Comparison of ENCODE assay signal across 14 cellular contexts in genomic region chr9:20228096-20228495, GRCh38.
A peak's percentile ranks its signal among the peaks of the same experiment; 100 is the strongest.
DNase-seq lines count a peak whose midpoint lies in the region; ATAC-seq and TF ChIP-seq lines count a peak whose summit lies in the region.
"Had no signal": no experiment of that assay in that cellular context is flagged by ENCODE, and none has a peak within 500 bp of the region (broad histone marks: within the 10 kb centered on the region; RNA-seq: fewer than 3 reads in every experiment).

No MANE protein-coding gene starts in this region.

- H3K36me3 ChIP-seq in liver (ENCODE audit: control insufficient read depth in 4 of 4, insufficient read depth in 3 of 4, low read depth in 1 of 4, low read length in 3 of 4) (no peaks in the 10 kb centered on the region), right lobe of liver (no peaks in the 10 kb centered on the region), testis (ENCODE audit: low read depth, missing control alignments) (no peaks in the 10 kb centered on the region)
- H3K36me3 ChIP-seq: BLaER1 treated with 17β-estradiol and CSF1 and Interleukin-3, amounts not matched to agents 10 nM and 100 nM had no signal

- CTCF ChIA-PET in activated CD8-positive, alpha-beta T cell treated with anti-CD3 and anti-CD28 coated beads, Interleukin-2, amount 10 ng/mL, durations not matched to agents 7 days and 5 days (lab: Charles Lee) = no interaction called here
- CTCF ChIA-PET in activated CD8-positive, alpha-beta T cell treated with anti-CD3 and anti-CD28 coated beads for 36 hours (lab: Charles Lee) = interaction anchor here (1.0 to 1.6 kb wide), 2 partner anchors 120 to 281 kb away, joined by 3 read pairs; no protein-coding TSS in a partner anchor
- CTCF ChIA-PET in T-cell (lab: Charles Lee) = interaction anchor here in 1 of 2 donors (0.6 kb wide), 1 partner anchor 711 kb away, joined by 3 read pairs; no protein-coding TSS in a partner anchor

- peaks cover 19% of the 10 kb centered on the region for H3K9me3 Mint-ChIP-seq in activated CD8-positive, alpha-beta T cell treated with anti-CD3 and anti-CD28 coated beads, Interleukin-2, amount 10 ng/mL, durations not matched to agents 7 days and 5 days (ENCODE audit: insufficient read depth)
- peaks cover 5% of the 10 kb centered on the region for H3K9me3 Mint-ChIP-seq in activated CD8-positive, alpha-beta T cell treated with anti-CD3 and anti-CD28 coated beads for 36 hours
- H3K9me3 Mint-ChIP-seq in T-cell = peaks cover 0 to 11% (median 5%) of the 10 kb centered on the region in 3 donors

- H3K4me1 Mint-ChIP-seq in activated CD8-positive, alpha-beta T cell treated with anti-CD3 and anti-CD28 coated beads, Interleukin-2, amount 10 ng/mL, durations not matched to agents 7 days and 5 days (ENCODE audit: low read depth) = peaks cover 63% of the 10 kb centered on the region
- peaks cover 31% of the 10 kb centered on the region for H3K4me1 Mint-ChIP-seq in activated CD8-positive, alpha-beta T cell treated with anti-CD3 and anti-CD28 coated beads for 36 hours (ENCODE audit: low read depth)
- peaks cover 22 to 54% (median 36%) of the 10 kb centered on the region in 3 donors for H3K4me1 Mint-ChIP-seq in T-cell
- H3K4me1 Mint-ChIP-seq: H9 had no signal

- no peak overlapping the region for H3K9ac ChIP-seq in liver (ENCODE audit: low read depth in 1 of 2, low read length in 2 of 2)
- H3K9ac ChIP-seq: BLaER1 treated with 17β-estradiol and CSF1 and Interleukin-3, amounts not matched to agents 10 nM and 100 nM had no signal

- no peak for ATAC-seq in activated CD8-positive, alpha-beta T cell treated with anti-CD3 and anti-CD28 coated beads, Interleukin-2, amount 10 ng/mL, durations not matched to agents 7 days and 5 days
- no peak for ATAC-seq in activated CD8-positive, alpha-beta T cell treated with anti-CD3 and anti-CD28 coated beads for 36 hours
- no peak for ATAC-seq in right lobe of liver
- ATAC-seq in T-cell (replicated peaks in 1 of 4) = no peak
- ATAC-seq: HepG2 had no signal

- TF ChIP-seq RAD21 in liver (IDR thresholded peaks at IDR 0.05) = no peak

- no peaks in the 10 kb centered on the region for H3K27me3 Mint-ChIP-seq in activated CD8-positive, alpha-beta T cell treated with anti-CD3 and anti-CD28 coated beads, Interleukin-2, amount 10 ng/mL, durations not matched to agents 7 days and 5 days (ENCODE audit: low read depth)
- no peaks in the 10 kb centered on the region for H3K27me3 Mint-ChIP-seq in activated CD8-positive, alpha-beta T cell treated with anti-CD3 and anti-CD28 coated beads for 36 hours
- no peaks in the 10 kb centered on the region for H3K27me3 Mint-ChIP-seq in T-cell
- H3K27me3 Mint-ChIP-seq: B cell had no signal

- POLR2A ChIA-PET in activated CD8-positive, alpha-beta T cell treated with anti-CD3 and anti-CD28 coated beads, Interleukin-2, amount 10 ng/mL, durations not matched to agents 7 days and 5 days (lab: Charles Lee) = interaction anchor here (1.2 kb wide), 1 partner anchor 18 kb away, joined by 5 read pairs; no protein-coding TSS in a partner anchor
- POLR2A ChIA-PET in activated CD8-positive, alpha-beta T cell treated with anti-CD3 and anti-CD28 coated beads for 36 hours (lab: Charles Lee) = no interaction called here
- POLR2A ChIA-PET in T-cell (lab: Charles Lee) = no interaction called here

- TF ChIP-seq POLR2A in right lobe of liver (IDR thresholded peaks at IDR 0.05) (no peak), testis (IDR thresholded peaks at IDR 0.05) (no peak)

- no peak overlapping the region for H3K4me3 Mint-ChIP-seq in activated CD8-positive, alpha-beta T cell treated with anti-CD3 and anti-CD28 coated beads, Interleukin-2, amount 10 ng/mL, durations not matched to agents 7 days and 5 days
- H3K4me3 Mint-ChIP-seq in activated CD8-positive, alpha-beta T cell treated with anti-CD3 and anti-CD28 coated beads for 36 hours = no peak overlapping the region
- peak overlapping the region in 1 of 3 donors; percentile 39 for H3K4me3 Mint-ChIP-seq in T-cell
- H3K4me3 Mint-ChIP-seq: B cell; CD8-positive, alpha-beta memory T cell; H9 had no signal

- H3K36me3 Mint-ChIP-seq in activated CD8-positive, alpha-beta T cell treated with anti-CD3 and anti-CD28 coated beads, Interleukin-2, amount 10 ng/mL, durations not matched to agents 7 days and 5 days (ENCODE audit: low read depth) = peaks cover 52% of the 10 kb centered on the region
- peaks cover 1% of the 10 kb centered on the region for H3K36me3 Mint-ChIP-seq in activated CD8-positive, alpha-beta T cell treated with anti-CD3 and anti-CD28 coated beads for 36 hours (ENCODE audit: low read depth)
- no peaks in the 10 kb centered on the region for H3K36me3 Mint-ChIP-seq in T-cell

- H3K9me3 ChIP-seq in liver (ENCODE audit: control insufficient read depth in 4 of 4, low read length in 3 of 4) = no peaks in the 10 kb centered on the region
- H3K9me3 ChIP-seq in right lobe of liver = no peaks in the 10 kb centered on the region
- H3K9me3 ChIP-seq in testis = no peaks in the 10 kb centered on the region
- H3K9me3 ChIP-seq: BLaER1 treated with 17β-estradiol and CSF1 and Interleukin-3, amounts not matched to agents 10 nM and 100 nM had no signal

- H3K27me3 ChIP-seq in liver (ENCODE audit: control insufficient read depth in 4 of 4, insufficient read depth in 4 of 4, low read length in 3 of 4) (no peaks in the 10 kb centered on the region), right lobe of liver (no peaks in the 10 kb centered on the region), testis (no peaks in the 10 kb centered on the region)
- H3K27me3 ChIP-seq: BLaER1 treated with 17β-estradiol and CSF1 and Interleukin-3, amounts not matched to agents 10 nM and 100 nM had no signal

- H3K4me3 ChIP-seq in liver (ENCODE audit: low read depth in 1 of 3, low read length in 3 of 3) (no peak overlapping the region), right lobe of liver (no peak overlapping the region), testis (no peak overlapping the region)
- H3K4me3 ChIP-seq: BLaER1 treated with 17β-estradiol and CSF1 and Interleukin-3, amounts not matched to agents 10 nM and 100 nM had no signal

- no peak for TF ChIP-seq CTCF in activated CD8-positive, alpha-beta T cell treated with anti-CD3 and anti-CD28 coated beads for 36 hours (IDR thresholded peaks at IDR 0.05)
- TF ChIP-seq CTCF in liver (IDR thresholded peaks at IDR 0.05; ENCODE audit: low read depth, low read length, missing input control) = no peak
- no peak for TF ChIP-seq CTCF in right lobe of liver (IDR thresholded peaks at IDR 0.05)
- TF ChIP-seq CTCF in testis (IDR thresholded peaks at IDR 0.05) = no peak

- WGBS in liver = 80% methylated on average over 2 of the region's 2 CpGs
- 74% methylated on average over 2 of the region's 2 CpGs for WGBS in right lobe of liver (ENCODE audit: insufficient coverage, low coverage, low lambda C conversion rate, missing lambda C conversion rate)
- WGBS in testis, 2 donors = 49 to 69% methylated on average over 2 of the region's 2 CpGs

- H3K4me1 ChIP-seq in liver (ENCODE audit: control insufficient read depth in 4 of 4, insufficient read depth in 4 of 4, low read length in 3 of 4) (no peaks in the 10 kb centered on the region), right lobe of liver (no peaks in the 10 kb centered on the region), testis (peaks cover 7% of the 10 kb centered on the region)

- H3K27ac ChIP-seq in liver (ENCODE audit: low read depth in 1 of 2, low read length in 2 of 2) (no peak overlapping the region), right lobe of liver (no peak overlapping the region), testis (no peak overlapping the region)
- H3K27ac ChIP-seq: BLaER1 treated with 17β-estradiol and CSF1 and Interleukin-3, amounts not matched to agents 10 nM and 100 nM had no signal

- intact Hi-C loops in activated CD8-positive, alpha-beta T cell treated with anti-CD3 and anti-CD28 coated beads for 36 hours (cut with micrococcal nuclease) = no loop called here
- intact Hi-C loops in right lobe of liver (cut with DNase I) = no loop called here
- intact Hi-C loops in testis (cut with DNase I; ENCODE audit: low total_unique reads) = no loop called here

- H3K27ac Mint-ChIP-seq in activated CD8-positive, alpha-beta T cell treated with anti-CD3 and anti-CD28 coated beads, Interleukin-2, amount 10 ng/mL, durations not matched to agents 7 days and 5 days = peak overlapping the region; percentile 65
- no peak overlapping the region for H3K27ac Mint-ChIP-seq in activated CD8-positive, alpha-beta T cell treated with anti-CD3 and anti-CD28 coated beads for 36 hours
- peak overlapping the region in 1 of 2 donors; percentile 29 for H3K27ac Mint-ChIP-seq in T-cell
- H3K27ac Mint-ChIP-seq: B cell, H9 had no signal

- DNase-seq in activated CD8-positive, alpha-beta T cell treated with anti-CD3 and anti-CD28 coated beads, Interleukin-2, amount 10 ng/mL, durations not matched to agents 7 days and 5 days = no peak
- DNase-seq in activated CD8-positive, alpha-beta T cell treated with anti-CD3 and anti-CD28 coated beads for 36 hours = no peak
- DNase-seq in right lobe of liver = no peak
- DNase-seq in testis = peak; percentile 25
- DNase-seq in T-cell = no peak
- DNase-seq: CD8-positive, alpha-beta memory T cell; COR-L47; DMS 273 treated with DMSO at 0.1 percent for 48 hours; DMS53; H9 had no signal

TF ChIP-seq in liver, 16 proteins besides CTCF, POLR2A, EP300 and RAD21 (continues in another document):
- TF ChIP-seq YY1 (IDR thresholded peaks at IDR 0.05) (no peak), ATF3 (IDR thresholded peaks at IDR 0.05) (no peak), NR2F2 (IDR thresholded peaks at IDR 0.05) (peak; percentile 84), HNF4A (conservative IDR thresholded peaks at IDR 0.05) (no peak), JUND (IDR thresholded peaks at IDR 0.05) (no peak), RXRA (IDR thresholded peaks at IDR 0.05) (peak in 1 of 2 donors; percentile 32), GABPA (IDR thresholded peaks at IDR 0.05 in 1 of 2, conservative IDR thresholded peaks at IDR 0.05 in 1 of 2) (no peak)
- TF ChIP-seq, protein P1, sequence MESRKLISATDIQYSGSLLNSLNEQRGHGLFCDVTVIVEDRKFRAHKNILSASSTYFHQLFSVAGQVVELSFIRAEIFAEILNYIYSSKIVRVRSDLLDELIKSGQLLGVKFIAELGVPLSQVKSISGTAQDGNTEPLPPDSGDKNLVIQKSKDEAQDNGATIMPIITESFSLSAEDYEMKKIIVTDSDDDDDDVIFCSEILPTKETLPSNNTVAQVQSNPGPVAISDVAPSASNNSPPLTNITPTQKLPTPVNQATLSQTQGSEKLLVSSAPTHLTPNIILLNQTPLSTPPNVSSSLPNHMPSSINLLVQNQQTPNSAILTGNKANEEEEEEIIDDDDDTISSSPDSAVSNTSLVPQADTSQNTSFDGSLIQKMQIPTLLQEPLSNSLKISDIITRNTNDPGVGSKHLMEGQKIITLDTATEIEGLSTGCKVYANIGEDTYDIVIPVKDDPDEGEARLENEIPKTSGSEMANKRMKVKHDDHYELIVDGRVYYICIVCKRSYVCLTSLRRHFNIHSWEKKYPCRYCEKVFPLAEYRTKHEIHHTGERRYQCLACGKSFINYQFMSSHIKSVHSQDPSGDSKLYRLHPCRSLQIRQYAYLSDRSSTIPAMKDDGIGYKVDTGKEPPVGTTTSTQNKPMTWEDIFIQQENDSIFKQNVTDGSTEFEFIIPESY (IDR thresholded peaks at IDR 0.05) = no peak
